In genomic region chr6:36813047-36813446, GRCh38 we compare ENCODE assay signal across 2 cellular contexts. TPM values are rescaled to one million over a fixed set of nuclear protein-coding genes. Genes with fewer than 3 reads are reported as not detected.
"Had no signal": no experiment of that assay in that cellular context is flagged by ENCODE, and none has a peak within 500 bp of the region (broad histone marks: within the 10 kb centered on the region; RNA-seq: fewer than 3 reads in every experiment).

No MANE protein-coding gene starts in this region.

RNA-seq across cellular contexts. Expression of gene CPNE5, which starts 26.2 kb away (rescaled TPM):
- total RNA-seq: GM23248, H4 had no signal
